ENCODE assay signal across 18 cellular contexts in the genomic region with DNA sequence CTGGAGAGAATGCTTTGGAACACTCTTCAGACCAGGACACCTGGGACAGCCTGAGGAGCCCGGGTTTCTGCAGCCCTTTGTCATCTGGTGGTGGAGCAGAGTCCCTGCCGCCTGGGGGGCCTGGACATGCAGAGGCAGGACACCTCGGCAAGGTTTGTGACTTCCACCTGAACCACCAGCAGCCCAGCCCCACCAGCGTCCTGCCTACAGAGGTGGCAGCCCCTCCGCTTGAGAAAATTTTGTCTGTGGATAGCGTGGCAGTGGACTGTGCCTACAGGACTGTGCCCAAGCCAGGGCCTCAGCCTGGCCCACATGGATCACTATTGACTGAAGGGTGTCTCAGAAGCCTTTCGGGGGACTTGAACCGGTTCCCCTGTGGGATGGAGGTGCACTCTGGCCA. TPM values are rescaled to one million over a fixed set of nuclear protein-coding genes. Genes with fewer than 3 reads are reported as not detected.
DNase-seq lines count a peak whose midpoint lies in the region; ATAC-seq and TF ChIP-seq lines count a peak whose summit lies in the region.
"Had no signal": no experiment of that assay in that cellular context is flagged by ENCODE, and none has a peak within 500 bp of the region (broad histone marks: within the 10 kb centered on the region; RNA-seq: fewer than 3 reads in every experiment).

No MANE protein-coding gene starts in this region.

- no peaks in the 10 kb centered on the region for H3K36me3 ChIP-seq in neural cell (ENCODE audit: insufficient read depth, low read length)

- TF ChIP-seq EP300 in neural cell (conservative IDR thresholded peaks at IDR 0.05; ENCODE audit: poor library complexity, severe bottlenecking) = no peak

- H3K4me3 ChIP-seq in neural cell (ENCODE audit: low read length) = peak overlapping the region; percentile 45
- H3K4me3 ChIP-seq: Peyer's patch had no signal

- peak overlapping the region; percentile 39 for H3K4me2 ChIP-seq in neural cell (ENCODE audit: low read length)

- H3K27me3 Mint-ChIP-seq in T-helper 1 cell treated with Interleukin-12 subunit alpha and Interleukin-12 subunit beta and Interleukin-4 antibody, amounts not matched to agents 30 μg/mL and 1 μg/mL, for 36 hours (ENCODE audit: low read depth) = no peaks in the 10 kb centered on the region
- H3K27me3 Mint-ChIP-seq in chondrocyte (ENCODE audit: low read depth) = no peaks in the 10 kb centered on the region
- H3K27me3 Mint-ChIP-seq: CD8-positive, alpha-beta memory T cell had no signal

- DNase-seq in T-helper 1 cell (no peak), chondrocyte (ENCODE audit: low spot score) (peak; percentile 75), T1000 (lab: John Stamatoyannopoulos, UW) (no peak), HK-2 (ENCODE audit: unreplicated experiment) (no peak), NCI-H1694 (lab: John Stamatoyannopoulos, UW) (no peak)
- DNase-seq: 8988T; CD8-positive, alpha-beta memory T cell; DMS79; HCEC 1CT; KG1; NCI-H1436 treated with DMSO at 0.1 percent for 48 hours; NCI-H2081 treated with DMSO at 0.1 percent for 48 hours; NCI-H510A treated with DMSO at 0.1 percent for 48 hours; Peyer's patch; SHP77 had no signal

- H3K27ac Mint-ChIP-seq in T-helper 1 cell treated with Interleukin-12 subunit alpha and Interleukin-12 subunit beta and Interleukin-4 antibody, amounts not matched to agents 30 μg/mL and 1 μg/mL, for 36 hours = peak overlapping the region; percentile 52
- no peak overlapping the region for H3K27ac Mint-ChIP-seq in chondrocyte (ENCODE audit: unreplicated experiment)

- H3K9me3 Mint-ChIP-seq in T-helper 1 cell treated with Interleukin-12 subunit alpha and Interleukin-12 subunit beta and Interleukin-4 antibody, amounts not matched to agents 30 μg/mL and 1 μg/mL, for 36 hours = no peaks in the 10 kb centered on the region
- H3K9me3 Mint-ChIP-seq in chondrocyte (ENCODE audit: low read depth) = no peaks in the 10 kb centered on the region
- H3K9me3 Mint-ChIP-seq: CD8-positive, alpha-beta memory T cell had no signal

- H3K4me1 Mint-ChIP-seq in T-helper 1 cell treated with Interleukin-12 subunit alpha and Interleukin-12 subunit beta and Interleukin-4 antibody, amounts not matched to agents 30 μg/mL and 1 μg/mL, for 36 hours (ENCODE audit: low read depth) = no peaks in the 10 kb centered on the region
- H3K4me1 Mint-ChIP-seq in chondrocyte (ENCODE audit: low read depth) = no peaks in the 10 kb centered on the region
- H3K4me1 Mint-ChIP-seq: CD8-positive, alpha-beta memory T cell had no signal

- H3K27ac ChIP-seq in neural cell (ENCODE audit: low read length) = peak overlapping the region; percentile 80
- H3K27ac ChIP-seq: Peyer's patch had no signal

- no peak for ATAC-seq in GM19351 (IDR thresholded peaks at IDR 0.05; ENCODE audit: unreplicated experiment)

- no peaks in the 10 kb centered on the region for H3K27me3 ChIP-seq in neural cell (ENCODE audit: insufficient read depth, low read depth, low read length)
- H3K27me3 ChIP-seq: Peyer's patch had no signal

- H4K20me1 ChIP-seq in neural cell (ENCODE audit: insufficient read depth) = no peaks in the 10 kb centered on the region

- no peaks in the 10 kb centered on the region for H3K9me3 ChIP-seq in neural cell (ENCODE audit: low read length)
- H3K9me3 ChIP-seq: Peyer's patch had no signal

- H3K9ac ChIP-seq in neural cell (ENCODE audit: low read length) = peak overlapping the region; percentile 38

- H2AFZ ChIP-seq in neural cell (ENCODE audit: low read depth, low read length) = no peak overlapping the region

- no peak overlapping the region for H3K4me3 Mint-ChIP-seq in T-helper 1 cell treated with Interleukin-12 subunit alpha and Interleukin-12 subunit beta and Interleukin-4 antibody, amounts not matched to agents 30 μg/mL and 1 μg/mL, for 36 hours
- H3K4me3 Mint-ChIP-seq in chondrocyte (ENCODE audit: unreplicated experiment) = no peak overlapping the region
- H3K4me3 Mint-ChIP-seq: CD8-positive, alpha-beta memory T cell had no signal

- no peaks in the 10 kb centered on the region for H3K79me2 ChIP-seq in neural cell (replicated peaks; ENCODE audit: insufficient read depth, low read length)

- no peaks in the 10 kb centered on the region for H3K9me2 ChIP-seq in neural cell (ENCODE audit: insufficient read depth, low read length)

- peaks cover 5% of the 10 kb centered on the region for H3F3A ChIP-seq in neural cell (ENCODE audit: insufficient read depth, low read length, poor library complexity, severe bottlenecking)

- no peak for TF ChIP-seq CTCF in chondrocyte (IDR thresholded peaks at IDR 0.05)
- no peak for TF ChIP-seq CTCF in neural cell (IDR thresholded peaks at IDR 0.05; ENCODE audit: poor library complexity, severe bottlenecking)

- no peak for TF ChIP-seq RAD21 in neural cell (conservative IDR thresholded peaks at IDR 0.05)

- peaks cover 20% of the 10 kb centered on the region for H3K36me3 Mint-ChIP-seq in T-helper 1 cell treated with Interleukin-12 subunit alpha and Interleukin-12 subunit beta and Interleukin-4 antibody, amounts not matched to agents 30 μg/mL and 1 μg/mL, for 36 hours (ENCODE audit: low read depth)
- H3K36me3 Mint-ChIP-seq in chondrocyte (ENCODE audit: low read depth) = peaks cover 32% of the 10 kb centered on the region

TF ChIP-seq in neural cell, 6 proteins besides CTCF, POLR2A, EP300 and RAD21:
- no peak for TF ChIP-seq EZH2 (IDR thresholded peaks at IDR 0.05; ENCODE audit: borderline replicate concordance, insufficient read depth, low read length, poor library complexity, severe bottlenecking)
- no peak for TF ChIP-seq TAF1 (IDR thresholded peaks at IDR 0.05; ENCODE audit: low read depth)
- no peak for TF ChIP-seq POLR2AphosphoS5 (IDR thresholded peaks at IDR 0.05)
- TF ChIP-seq, protein P1, sequence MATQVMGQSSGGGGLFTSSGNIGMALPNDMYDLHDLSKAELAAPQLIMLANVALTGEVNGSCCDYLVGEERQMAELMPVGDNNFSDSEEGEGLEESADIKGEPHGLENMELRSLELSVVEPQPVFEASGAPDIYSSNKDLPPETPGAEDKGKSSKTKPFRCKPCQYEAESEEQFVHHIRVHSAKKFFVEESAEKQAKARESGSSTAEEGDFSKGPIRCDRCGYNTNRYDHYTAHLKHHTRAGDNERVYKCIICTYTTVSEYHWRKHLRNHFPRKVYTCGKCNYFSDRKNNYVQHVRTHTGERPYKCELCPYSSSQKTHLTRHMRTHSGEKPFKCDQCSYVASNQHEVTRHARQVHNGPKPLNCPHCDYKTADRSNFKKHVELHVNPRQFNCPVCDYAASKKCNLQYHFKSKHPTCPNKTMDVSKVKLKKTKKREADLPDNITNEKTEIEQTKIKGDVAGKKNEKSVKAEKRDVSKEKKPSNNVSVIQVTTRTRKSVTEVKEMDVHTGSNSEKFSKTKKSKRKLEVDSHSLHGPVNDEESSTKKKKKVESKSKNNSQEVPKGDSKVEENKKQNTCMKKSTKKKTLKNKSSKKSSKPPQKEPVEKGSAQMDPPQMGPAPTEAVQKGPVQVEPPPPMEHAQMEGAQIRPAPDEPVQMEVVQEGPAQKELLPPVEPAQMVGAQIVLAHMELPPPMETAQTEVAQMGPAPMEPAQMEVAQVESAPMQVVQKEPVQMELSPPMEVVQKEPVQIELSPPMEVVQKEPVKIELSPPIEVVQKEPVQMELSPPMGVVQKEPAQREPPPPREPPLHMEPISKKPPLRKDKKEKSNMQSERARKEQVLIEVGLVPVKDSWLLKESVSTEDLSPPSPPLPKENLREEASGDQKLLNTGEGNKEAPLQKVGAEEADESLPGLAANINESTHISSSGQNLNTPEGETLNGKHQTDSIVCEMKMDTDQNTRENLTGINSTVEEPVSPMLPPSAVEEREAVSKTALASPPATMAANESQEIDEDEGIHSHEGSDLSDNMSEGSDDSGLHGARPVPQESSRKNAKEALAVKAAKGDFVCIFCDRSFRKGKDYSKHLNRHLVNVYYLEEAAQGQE (IDR thresholded peaks at IDR 0.05; ENCODE audit: borderline replicate concordance) = no peak
- TF ChIP-seq MXI1 (conservative IDR thresholded peaks at IDR 0.05; ENCODE audit: poor library complexity, severe bottlenecking) = no peak
- TF ChIP-seq SMC3 (conservative IDR thresholded peaks at IDR 0.05; ENCODE audit: poor library complexity) = no peak

RNA-seq across cellular contexts. Expression of gene CINP, which starts 21.1 kb away (rescaled TPM):
- 24.1 to 34.3 TPM (median 26.8 TPM) in 3 replicates for total RNA-seq in chondrocyte
- 23.1 and 31.6 TPM in 2 replicates for polyA plus RNA-seq in neural cell
- 23.9 and 33.2 TPM in 2 replicates for polyA minus RNA-seq in neural cell

RNA-seq across cellular contexts. Expression of gene TECPR2, which starts 21.2 kb away (rescaled TPM):
- total RNA-seq in chondrocyte = 29.0 to 34.4 TPM (median 32.2 TPM) in 3 replicates
- polyA plus RNA-seq in neural cell = 6.7 and 7.0 TPM in 2 replicates
- 22.1 and 26.8 TPM in 2 replicates for polyA minus RNA-seq in neural cell

RNA-seq across cellular contexts. Expression of gene ZNF839, which starts 22.0 kb away (rescaled TPM):
- total RNA-seq in chondrocyte = 8.2 to 11.4 TPM (median 8.2 TPM) in 3 replicates
- polyA plus RNA-seq in neural cell = 13.3 and 15.3 TPM in 2 replicates
- 17.6 and 20.5 TPM in 2 replicates for polyA minus RNA-seq in neural cell

RNA-seq across cellular contexts. Expression of gene MOK, which starts 36.6 kb away (rescaled TPM):
- 3.8 to 10.1 TPM (median 4.5 TPM) in 3 replicates for total RNA-seq in chondrocyte
- polyA plus RNA-seq in neural cell = 63.6 and 89.8 TPM in 2 replicates
- polyA minus RNA-seq in neural cell = 52.1 and 54.8 TPM in 2 replicates
